1 cellular context compared by ENCODE assay signal in genomic region chr13:40969169-40969901, GRCh38.
TF ChIP-seq lines count a peak whose summit lies in the region.

No MANE protein-coding gene starts in this region.

TF ChIP-seq in GM12878, 131 proteins besides CTCF, POLR2A, EP300 and RAD21 (continued from another document):
- TF ChIP-seq NR2F1 (conservative IDR thresholded peaks at IDR 0.05) (no peak), RBBP5 (conservative IDR thresholded peaks at IDR 0.05) (no peak), IKZF1 (conservative IDR thresholded peaks at IDR 0.05) (0 out of 2 replicates have a peak, but pooled peaks have one; percentile 8), SPI1 (IDR thresholded peaks at IDR 0.05; ENCODE audit: borderline replicate concordance, insufficient read depth, low read depth, low read length) (peak; percentile 66; the same call in 1 of the 2 replicates), MAX (IDR thresholded peaks at IDR 0.05; ENCODE audit: low read depth, low read length) (no peak), MEF2A (IDR thresholded peaks at IDR 0.05; ENCODE audit: insufficient read depth, low read depth, low read length) (no peak), JUND (IDR thresholded peaks at IDR 0.05; ENCODE audit: low read depth, low read length) (no peak), SP1 (IDR thresholded peaks at IDR 0.05; ENCODE audit: low read depth, low read length) (no peak), NRF1 (conservative IDR thresholded peaks at IDR 0.05; ENCODE audit: low read depth, low read length) (no peak), POU2F2 (IDR thresholded peaks at IDR 0.05; ENCODE audit: borderline replicate concordance, low read depth, low read length) (peak; percentile 57; the same call in 1 of the 3 replicates), STAT1 (conservative IDR thresholded peaks at IDR 0.05) (no peak), ATF7 (IDR thresholded peaks at IDR 0.05; ENCODE audit: low read depth) (peak; percentile 66), NBN (IDR thresholded peaks at IDR 0.05) (0 out of 2 replicates have a peak, but pooled peaks have one; percentile 23), HSF1 (IDR thresholded peaks at IDR 0.05; ENCODE audit: low read depth, low read length) (no peak), RCOR1 (conservative IDR thresholded peaks at IDR 0.05; ENCODE audit: low read depth, low read length) (no peak), HCFC1 (IDR thresholded peaks at IDR 0.05; ENCODE audit: low read length) (no peak), CBX5 (IDR thresholded peaks at IDR 0.05; ENCODE audit: low read depth) (no peak), ETV6 (conservative IDR thresholded peaks at IDR 0.05 in 1 of 2, IDR thresholded peaks at IDR 0.05 in 1 of 2; ENCODE audit: borderline replicate concordance in 1 of 2, low read depth in 1 of 2) (no peak), POLR2AphosphoS5 (IDR thresholded peaks at IDR 0.05; ENCODE audit: low read length) (no peak), GATAD2B (conservative IDR thresholded peaks at IDR 0.05; ENCODE audit: low read depth) (no peak), BMI1 (IDR thresholded peaks at IDR 0.05; ENCODE audit: borderline replicate concordance) (no peak), RFX5 (IDR thresholded peaks at IDR 0.05; ENCODE audit: low read depth, low read length) (no peak), SMAD1 (IDR thresholded peaks at IDR 0.05; ENCODE audit: low read depth, partially characterized antibody) (no peak), KAT2A (conservative IDR thresholded peaks at IDR 0.05; ENCODE audit: control insufficient read depth, low read depth, low read length) (no peak), IKZF2 (IDR thresholded peaks at IDR 0.05) (peak; percentile 30 to 36; a peak in 2 of 4 replicates), MTA2 (IDR thresholded peaks at IDR 0.05; ENCODE audit: low read depth) (peak; percentile 85)
- TF ChIP-seq, protein P1, sequence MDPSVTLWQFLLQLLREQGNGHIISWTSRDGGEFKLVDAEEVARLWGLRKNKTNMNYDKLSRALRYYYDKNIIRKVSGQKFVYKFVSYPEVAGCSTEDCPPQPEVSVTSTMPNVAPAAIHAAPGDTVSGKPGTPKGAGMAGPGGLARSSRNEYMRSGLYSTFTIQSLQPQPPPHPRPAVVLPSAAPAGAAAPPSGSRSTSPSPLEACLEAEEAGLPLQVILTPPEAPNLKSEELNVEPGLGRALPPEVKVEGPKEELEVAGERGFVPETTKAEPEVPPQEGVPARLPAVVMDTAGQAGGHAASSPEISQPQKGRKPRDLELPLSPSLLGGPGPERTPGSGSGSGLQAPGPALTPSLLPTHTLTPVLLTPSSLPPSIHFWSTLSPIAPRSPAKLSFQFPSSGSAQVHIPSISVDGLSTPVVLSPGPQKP (IDR thresholded peaks at IDR 0.05; ENCODE audit: low read depth, low read length), result no peak
- TF ChIP-seq, protein P2, sequence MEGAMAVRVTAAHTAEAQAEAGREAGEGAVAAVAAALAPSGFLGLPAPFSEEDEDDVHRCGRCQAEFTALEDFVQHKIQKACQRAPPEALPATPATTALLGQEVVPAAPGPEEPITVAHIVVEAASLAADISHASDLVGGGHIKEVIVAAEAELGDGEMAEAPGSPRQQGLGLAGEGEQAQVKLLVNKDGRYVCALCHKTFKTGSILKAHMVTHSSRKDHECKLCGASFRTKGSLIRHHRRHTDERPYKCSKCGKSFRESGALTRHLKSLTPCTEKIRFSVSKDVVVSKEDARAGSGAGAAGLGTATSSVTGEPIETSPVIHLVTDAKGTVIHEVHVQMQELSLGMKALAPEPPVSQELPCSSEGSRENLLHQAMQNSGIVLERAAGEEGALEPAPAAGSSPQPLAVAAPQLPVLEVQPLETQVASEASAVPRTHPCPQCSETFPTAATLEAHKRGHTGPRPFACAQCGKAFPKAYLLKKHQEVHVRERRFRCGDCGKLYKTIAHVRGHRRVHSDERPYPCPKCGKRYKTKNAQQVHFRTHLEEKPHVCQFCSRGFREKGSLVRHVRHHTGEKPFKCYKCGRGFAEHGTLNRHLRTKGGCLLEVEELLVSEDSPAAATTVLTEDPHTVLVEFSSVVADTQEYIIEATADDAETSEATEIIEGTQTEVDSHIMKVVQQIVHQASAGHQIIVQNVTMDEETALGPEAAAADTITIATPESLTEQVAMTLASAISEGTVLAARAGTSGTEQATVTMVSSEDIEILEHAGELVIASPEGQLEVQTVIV (IDR thresholded peaks at IDR 0.05; ENCODE audit: borderline replicate concordance, partially characterized antibody), result no peak
- TF ChIP-seq, protein P3, sequence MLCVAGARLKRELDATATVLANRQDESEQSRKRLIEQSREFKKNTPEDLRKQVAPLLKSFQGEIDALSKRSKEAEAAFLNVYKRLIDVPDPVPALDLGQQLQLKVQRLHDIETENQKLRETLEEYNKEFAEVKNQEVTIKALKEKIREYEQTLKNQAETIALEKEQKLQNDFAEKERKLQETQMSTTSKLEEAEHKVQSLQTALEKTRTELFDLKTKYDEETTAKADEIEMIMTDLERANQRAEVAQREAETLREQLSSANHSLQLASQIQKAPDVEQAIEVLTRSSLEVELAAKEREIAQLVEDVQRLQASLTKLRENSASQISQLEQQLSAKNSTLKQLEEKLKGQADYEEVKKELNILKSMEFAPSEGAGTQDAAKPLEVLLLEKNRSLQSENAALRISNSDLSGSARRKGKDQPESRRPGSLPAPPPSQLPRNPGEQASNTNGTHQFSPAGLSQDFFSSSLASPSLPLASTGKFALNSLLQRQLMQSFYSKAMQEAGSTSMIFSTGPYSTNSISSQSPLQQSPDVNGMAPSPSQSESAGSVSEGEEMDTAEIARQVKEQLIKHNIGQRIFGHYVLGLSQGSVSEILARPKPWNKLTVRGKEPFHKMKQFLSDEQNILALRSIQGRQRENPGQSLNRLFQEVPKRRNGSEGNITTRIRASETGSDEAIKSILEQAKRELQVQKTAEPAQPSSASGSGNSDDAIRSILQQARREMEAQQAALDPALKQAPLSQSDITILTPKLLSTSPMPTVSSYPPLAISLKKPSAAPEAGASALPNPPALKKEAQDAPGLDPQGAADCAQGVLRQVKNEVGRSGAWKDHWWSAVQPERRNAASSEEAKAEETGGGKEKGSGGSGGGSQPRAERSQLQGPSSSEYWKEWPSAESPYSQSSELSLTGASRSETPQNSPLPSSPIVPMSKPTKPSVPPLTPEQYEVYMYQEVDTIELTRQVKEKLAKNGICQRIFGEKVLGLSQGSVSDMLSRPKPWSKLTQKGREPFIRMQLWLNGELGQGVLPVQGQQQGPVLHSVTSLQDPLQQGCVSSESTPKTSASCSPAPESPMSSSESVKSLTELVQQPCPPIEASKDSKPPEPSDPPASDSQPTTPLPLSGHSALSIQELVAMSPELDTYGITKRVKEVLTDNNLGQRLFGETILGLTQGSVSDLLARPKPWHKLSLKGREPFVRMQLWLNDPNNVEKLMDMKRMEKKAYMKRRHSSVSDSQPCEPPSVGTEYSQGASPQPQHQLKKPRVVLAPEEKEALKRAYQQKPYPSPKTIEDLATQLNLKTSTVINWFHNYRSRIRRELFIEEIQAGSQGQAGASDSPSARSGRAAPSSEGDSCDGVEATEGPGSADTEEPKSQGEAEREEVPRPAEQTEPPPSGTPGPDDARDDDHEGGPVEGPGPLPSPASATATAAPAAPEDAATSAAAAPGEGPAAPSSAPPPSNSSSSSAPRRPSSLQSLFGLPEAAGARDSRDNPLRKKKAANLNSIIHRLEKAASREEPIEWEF (IDR thresholded peaks at IDR 0.05; ENCODE audit: insufficient replicate concordance, low read depth, low read length), result no peak
- TF ChIP-seq, protein P4, sequence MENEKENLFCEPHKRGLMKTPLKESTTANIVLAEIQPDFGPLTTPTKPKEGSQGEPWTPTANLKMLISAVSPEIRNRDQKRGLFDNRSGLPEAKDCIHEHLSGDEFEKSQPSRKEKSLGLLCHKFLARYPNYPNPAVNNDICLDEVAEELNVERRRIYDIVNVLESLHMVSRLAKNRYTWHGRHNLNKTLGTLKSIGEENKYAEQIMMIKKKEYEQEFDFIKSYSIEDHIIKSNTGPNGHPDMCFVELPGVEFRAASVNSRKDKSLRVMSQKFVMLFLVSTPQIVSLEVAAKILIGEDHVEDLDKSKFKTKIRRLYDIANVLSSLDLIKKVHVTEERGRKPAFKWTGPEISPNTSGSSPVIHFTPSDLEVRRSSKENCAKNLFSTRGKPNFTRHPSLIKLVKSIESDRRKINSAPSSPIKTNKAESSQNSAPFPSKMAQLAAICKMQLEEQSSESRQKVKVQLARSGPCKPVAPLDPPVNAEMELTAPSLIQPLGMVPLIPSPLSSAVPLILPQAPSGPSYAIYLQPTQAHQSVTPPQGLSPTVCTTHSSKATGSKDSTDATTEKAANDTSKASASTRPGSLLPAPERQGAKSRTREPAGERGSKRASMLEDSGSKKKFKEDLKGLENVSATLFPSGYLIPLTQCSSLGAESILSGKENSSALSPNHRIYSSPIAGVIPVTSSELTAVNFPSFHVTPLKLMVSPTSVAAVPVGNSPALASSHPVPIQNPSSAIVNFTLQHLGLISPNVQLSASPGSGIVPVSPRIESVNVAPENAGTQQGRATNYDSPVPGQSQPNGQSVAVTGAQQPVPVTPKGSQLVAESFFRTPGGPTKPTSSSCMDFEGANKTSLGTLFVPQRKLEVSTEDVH (IDR thresholded peaks at IDR 0.05; ENCODE audit: low read depth, partially characterized antibody), result no peak
TF ChIP-seq in GM12878: peak in this region for 15.
